8 cellular contexts compared by ENCODE assay signal in genomic region chr19:50804420-50805272, GRCh38. TPM values are rescaled to one million over a fixed set of nuclear protein-coding genes. Genes with fewer than 3 reads are reported as not detected.
DNase-seq lines count a peak whose midpoint lies in the region; TF ChIP-seq lines count a peak whose summit lies in the region.

No MANE protein-coding gene starts in this region.

- TF ChIP-seq CTCF in HFF-Myc (IDR thresholded peaks at IDR 0.05; ENCODE audit: low read depth, low read length, missing control alignments) = no peak

- no peaks in the 10 kb centered on the region for H3K9me3 Mint-ChIP-seq in activated naive CD4-positive, alpha-beta T cell treated with anti-CD3 and anti-CD28 coated beads for 36 hours

- H3K27me3 Mint-ChIP-seq in activated naive CD4-positive, alpha-beta T cell treated with anti-CD3 and anti-CD28 coated beads for 36 hours (ENCODE audit: low read depth) = no peaks in the 10 kb centered on the region

- peak; percentile 99 for DNase-seq in GM03348 (ENCODE audit: low spot score)
- peak; percentile 92 for DNase-seq in HFF-Myc (ENCODE audit: extremely low read depth, low read depth)
- DNase-seq in MV-4-11 (lab: John Stamatoyannopoulos, UW) = peak; percentile 100
- peak; percentile 99 for DNase-seq in SJSA1 (ENCODE audit: low read depth in 1 of 2, low spot score in 2 of 2)
- peak; percentile 99 for DNase-seq in activated naive CD4-positive, alpha-beta T cell treated with anti-CD3 and anti-CD28 coated beads for 36 hours
- peak; percentile 96 for DNase-seq in foreskin melanocyte
- DNase-seq in stromal cell of bone marrow (ENCODE audit: low read depth) = peak; percentile 98

- intact Hi-C loops in activated naive CD4-positive, alpha-beta T cell treated with anti-CD3 and anti-CD28 coated beads for 36 hours (cut with micrococcal nuclease) = loop anchor here (1.0 to 5.0 kb wide), 4 partner anchors 13 to 303 kb away; partner anchors contain the start of genes CTU1 and JOSD2

- peaks cover 40% of the 10 kb centered on the region for H3K36me3 Mint-ChIP-seq in activated naive CD4-positive, alpha-beta T cell treated with anti-CD3 and anti-CD28 coated beads for 36 hours (ENCODE audit: low read depth)

- H3K36me3 ChIP-seq in SJSA1 (peaks cover 40% of the 10 kb centered on the region), neuron (ENCODE audit: insufficient read depth, low read length) (peaks cover 24% of the 10 kb centered on the region)

- peak overlapping the region; percentile 12 for H2AFZ ChIP-seq in neuron (ENCODE audit: low read depth, low read length)

- CTCF ChIA-PET in activated naive CD4-positive, alpha-beta T cell treated with anti-CD3 and anti-CD28 coated beads for 36 hours (lab: Charles Lee) = no interaction called here

- H3K4me1 ChIP-seq in SJSA1 (replicated peaks) (peaks cover 9% of the 10 kb centered on the region), neuron (ENCODE audit: insufficient read depth, low read length) (peaks cover 17% of the 10 kb centered on the region)

- peak overlapping the region; percentile 96 for H3K4me3 ChIP-seq in HFF-Myc (replicated peaks; ENCODE audit: low read depth, low read length)
- H3K4me3 ChIP-seq in SJSA1 = peak overlapping the region; percentile 75
- H3K4me3 ChIP-seq in neuron (ENCODE audit: low read length) = peak overlapping the region; percentile 88

- H3K9me3 ChIP-seq in SJSA1 (replicated peaks) (no peaks in the 10 kb centered on the region), neuron (ENCODE audit: low read length) (no peaks in the 10 kb centered on the region)

- peak overlapping the region; percentile 94 for H3K27ac ChIP-seq in SJSA1

- H3K27me3 ChIP-seq in SJSA1 (replicated peaks) (no peaks in the 10 kb centered on the region), neuron (ENCODE audit: insufficient read depth, low read length) (no peaks in the 10 kb centered on the region)

- peak overlapping the region; percentile 100 for H3K27ac Mint-ChIP-seq in activated naive CD4-positive, alpha-beta T cell treated with anti-CD3 and anti-CD28 coated beads for 36 hours

- peaks cover 28% of the 10 kb centered on the region for H3K4me1 Mint-ChIP-seq in activated naive CD4-positive, alpha-beta T cell treated with anti-CD3 and anti-CD28 coated beads for 36 hours (ENCODE audit: low read depth)

- H3K4me3 Mint-ChIP-seq in activated naive CD4-positive, alpha-beta T cell treated with anti-CD3 and anti-CD28 coated beads for 36 hours = peak overlapping the region; percentile 98

RNA-seq across cellular contexts. Expression of gene ACP4, which starts 14.4 kb away (rescaled TPM):
- not detected in 2 replicates for total RNA-seq in SJSA1 (2014; rRNA removed; shearing (Covaris generic))
- total RNA-seq in activated naive CD4-positive, alpha-beta T cell treated with anti-CD3 and anti-CD28 coated beads for 36 hours = not detected

RNA-seq across cellular contexts. Expression of gene KLK1, which starts 18.9 kb away (rescaled TPM):
- not detected in 2 replicates for total RNA-seq in SJSA1 (2014; rRNA removed; shearing (Covaris generic))
- 1 to 10 TPM in 1 of 2 experiments, under 1 TPM in 1; 0.79 to 1.1 TPM for total RNA-seq in activated naive CD4-positive, alpha-beta T cell treated with anti-CD3 and anti-CD28 coated beads for 36 hours

RNA-seq across cellular contexts. Expression of gene KLK15, which starts 28.7 kb away (rescaled TPM):
- not detected in 2 replicates for total RNA-seq in SJSA1 (2014; rRNA removed; shearing (Covaris generic))
- total RNA-seq in activated naive CD4-positive, alpha-beta T cell treated with anti-CD3 and anti-CD28 coated beads for 36 hours = not detected

RNA-seq across cellular contexts. Expression of gene GPR32, which starts 34.4 kb away (rescaled TPM):
- total RNA-seq in SJSA1 (2014; rRNA removed; shearing (Covaris generic)) = not detected in 2 replicates
- not detected for total RNA-seq in activated naive CD4-positive, alpha-beta T cell treated with anti-CD3 and anti-CD28 coated beads for 36 hours

RNA-seq across cellular contexts. Expression of gene KLK3, which starts 50.1 kb away (rescaled TPM):
- total RNA-seq in SJSA1 (2014; rRNA removed; shearing (Covaris generic)) = not detected in 2 replicates
- not detected for total RNA-seq in activated naive CD4-positive, alpha-beta T cell treated with anti-CD3 and anti-CD28 coated beads for 36 hours

Comparison
In these comparisons a context has a peak if more than half of its experiments do, and no peak if none do; other contexts are left out.
1. Peak in every context shown above with its lines: DNase-seq, H3K4me3 ChIP-seq and H3K27ac ChIP-seq.